8 cellular contexts compared by ENCODE assay signal in the genomic region with DNA sequence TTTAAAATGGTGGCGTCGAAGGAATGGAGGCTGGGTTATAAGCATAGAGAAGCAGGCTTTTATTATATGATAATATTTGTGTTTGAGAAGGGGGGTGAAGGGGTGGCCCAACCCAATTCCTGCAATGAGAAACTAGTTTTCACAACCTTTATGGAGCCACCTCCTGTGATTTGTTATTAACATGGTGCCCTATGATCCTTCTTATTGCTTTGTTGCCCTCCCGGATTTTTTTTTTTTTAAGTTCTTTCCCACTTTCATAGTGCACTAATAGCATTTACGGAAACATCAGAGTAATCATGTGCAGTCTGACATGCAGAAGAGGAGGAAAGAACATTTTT. TPM values are rescaled to one million over a fixed set of nuclear protein-coding genes. Genes with fewer than 3 reads are reported as not detected.
DNase-seq lines count a peak whose midpoint lies in the region; ATAC-seq, FAIRE-seq and TF ChIP-seq lines count a peak whose summit lies in the region.

No MANE protein-coding gene starts in this region.

- H3K9me3 Mint-ChIP-seq in activated naive CD8-positive, alpha-beta T cell treated with anti-CD3 and anti-CD28 coated beads, Interleukin-2, amount 50 U/mL, for 24 hours, result no peaks in the 10 kb centered on the region
- H3K9me3 Mint-ChIP-seq in CD14-positive monocyte, result peaks cover 0 to 19% (median 6%) of the 10 kb centered on the region in 7 donors

- H3K27me3 ChIP-seq in suprapubic skin, result peaks cover 11% of the 10 kb centered on the region

- TF ChIP-seq EP300 in suprapubic skin (IDR thresholded peaks at IDR 0.05), result no peak

- H3K4me1 Mint-ChIP-seq in activated naive CD8-positive, alpha-beta T cell treated with anti-CD3 and anti-CD28 coated beads, Interleukin-2, amount 50 U/mL, for 24 hours, result peaks cover 10% of the 10 kb centered on the region
- H3K4me1 Mint-ChIP-seq in CD14-positive monocyte, result peaks cover 15% of the 10 kb centered on the region

- no peak for ATAC-seq in activated naive CD8-positive, alpha-beta T cell treated with anti-CD3 and anti-CD28 coated beads, Interleukin-2, amount 50 U/mL, for 24 hours
- ATAC-seq in GM21447 (IDR thresholded peaks at IDR 0.05; ENCODE audit: unreplicated experiment), result no peak

- H3K36me3 ChIP-seq in kidney (ENCODE audit: control insufficient read depth in 1 of 2, insufficient read depth in 2 of 2, low read length in 2 of 2) (no peaks in the 10 kb centered on the region), suprapubic skin (no peaks in the 10 kb centered on the region)

- 2% methylated on average over 4 of the region's 4 CpGs for WGBS in suprapubic skin

- peak overlapping the region; percentile 70 to 86 for H3K9ac ChIP-seq in kidney (ENCODE audit: low read length in 2 of 2)

- peaks cover 63% of the 10 kb centered on the region for H3K27me3 Mint-ChIP-seq in activated naive CD8-positive, alpha-beta T cell treated with anti-CD3 and anti-CD28 coated beads, Interleukin-2, amount 50 U/mL, for 24 hours
- peaks cover 40 to 66% (median 58%) of the 10 kb centered on the region in 3 donors for H3K27me3 Mint-ChIP-seq in CD14-positive monocyte (ENCODE audit: low read depth in 3 of 3)

- no peak for TF ChIP-seq POLR2A in suprapubic skin (IDR thresholded peaks at IDR 0.05)

- no peaks in the 10 kb centered on the region for H3K36me3 Mint-ChIP-seq in activated naive CD8-positive, alpha-beta T cell treated with anti-CD3 and anti-CD28 coated beads, Interleukin-2, amount 50 U/mL, for 24 hours (ENCODE audit: low read depth)
- peaks cover 4 to 11% of the 10 kb centered on the region in 2 donors for H3K36me3 Mint-ChIP-seq in CD14-positive monocyte

- H3K27ac ChIP-seq in kidney (ENCODE audit: low read depth in 2 of 2, low read length in 2 of 2) (peak overlapping the region; percentile 93 to 94), suprapubic skin (peak overlapping the region; percentile 64)

- TF ChIP-seq CTCF in kidney (IDR thresholded peaks at IDR 0.05; ENCODE audit: borderline replicate concordance, extremely low read depth, insufficient read depth), result no peak
- no peak for TF ChIP-seq CTCF in suprapubic skin (IDR thresholded peaks at IDR 0.05)
- no peak for TF ChIP-seq CTCF in CD14-positive monocyte (IDR thresholded peaks at IDR 0.05)

- H3K9me3 ChIP-seq in kidney (ENCODE audit: control insufficient read depth in 1 of 2, low read length in 2 of 2), result no peaks in the 10 kb centered on the region
- no peaks in the 10 kb centered on the region for H3K9me3 ChIP-seq in suprapubic skin

- peak overlapping the region; percentile 61 for H3K4me3 Mint-ChIP-seq in activated naive CD8-positive, alpha-beta T cell treated with anti-CD3 and anti-CD28 coated beads, Interleukin-2, amount 50 U/mL, for 24 hours
- H3K4me3 Mint-ChIP-seq in CD14-positive monocyte, result peak overlapping the region in 1 of 2 donors; percentile 87

- H3K27ac Mint-ChIP-seq in activated naive CD8-positive, alpha-beta T cell treated with anti-CD3 and anti-CD28 coated beads, Interleukin-2, amount 50 U/mL, for 24 hours, result no peak overlapping the region
- no peak overlapping the region for H3K27ac Mint-ChIP-seq in CD14-positive monocyte

- FAIRE-seq in kidney (lab: Jason Lieb, UNC), result no peak

- H3K4me3 ChIP-seq in kidney (ENCODE audit: low read length in 2 of 2), result peak overlapping the region; percentile 84 to 96
- peak overlapping the region; percentile 75 for H3K4me3 ChIP-seq in suprapubic skin

- H3K4me1 ChIP-seq in kidney (ENCODE audit: control insufficient read depth in 1 of 2, insufficient read depth in 1 of 2, low read depth in 1 of 2, low read length in 2 of 2) (peaks cover 2 to 4% of the 10 kb centered on the region in 2 donors), suprapubic skin (peaks cover 8% of the 10 kb centered on the region)

- intact Hi-C loops in kidney (cut with DNase I), result no loop called here
- intact Hi-C loops in CD14-positive monocyte (cut with micrococcal nuclease), result no loop called here

- DNase-seq in NCI-H748 treated with DMSO at 0.1 percent for 48 hours (lab: John Stamatoyannopoulos, UW) (peak; percentile 79), NCI-H748 (lab: John Stamatoyannopoulos, UW; ENCODE audit: unreplicated experiment) (no peak), kidney (no peak), suprapubic skin (ENCODE audit: low spot score in 2 of 2) (no peak), Ammon's horn (ENCODE audit: low spot score) (no peak), CD14-positive monocyte (ENCODE audit: low spot score) (no peak)
- DNase-seq in activated naive CD8-positive, alpha-beta T cell treated with anti-CD3 and anti-CD28 coated beads, Interleukin-2, amount 50 U/mL, for 24 hours, result no peak

RNA-seq across cellular contexts. Expression of a gene that starts 0.3 kb away (rescaled TPM):
- total RNA-seq in kidney (76.5 TPM), suprapubic skin (1 to 10 TPM; 1.7 to 3.4 (median 2.1) TPM)
- polyA plus RNA-seq in kidney (ENCODE audit: insufficient read depth, low read depth, low replicate concordance) (44.2 TPM), CD14-positive monocyte (not detected)

Comparison
In these comparisons a context has a peak if more than half of its experiments do, and no peak if none do; other contexts are left out.
1. RNA of a gene that starts 0.3 kb away (total RNA-seq): 76.5 TPM in kidney (single experiment); 1.7 to 3.4 TPM in suprapubic skin; every median in the first group is over 10 times any median in the second.